Comparison of ENCODE assay signal across 8 cellular contexts in genomic region chr5:96714951-96715451, GRCh38. TPM values are rescaled to one million over a fixed set of nuclear protein-coding genes. Genes with fewer than 3 reads are reported as not detected.
DNase-seq lines count a peak whose midpoint lies in the region; ATAC-seq and TF ChIP-seq lines count a peak whose summit lies in the region.

No MANE protein-coding gene starts in this region.

- in situ Hi-C loops in transverse colon (cut with MboI; ENCODE audit: low pct_ligation_motif_present in 1 of 4, low pct_unique_long_range_greater_than_20kb in 1 of 4, low sequenced_read_pairs in 3 of 4), result no loop called here

- H3K4me1 Mint-ChIP-seq in CD4-positive, alpha-beta T cell (ENCODE audit: low read depth), result peaks cover 75% of the 10 kb centered on the region

- H3K36me3 ChIP-seq in right lobe of liver (no peaks in the 10 kb centered on the region), transverse colon (no peaks in the 10 kb centered on the region)

- H3K36me3 Mint-ChIP-seq in CD4-positive, alpha-beta T cell (ENCODE audit: low read depth), result peaks cover 25% of the 10 kb centered on the region

- peak overlapping the region; percentile 88 for H3K27ac Mint-ChIP-seq in CD4-positive, alpha-beta T cell

- intact Hi-C loops in CD4-positive, alpha-beta T cell (cut with DNase I, micrococcal nuclease), result loop anchor here in 1 of 2 experiments (5.0 kb wide), 1 partner anchor 53 kb away; the partner anchor contains the start of gene CAST
- intact Hi-C loops in right lobe of liver (cut with DNase I), result no loop called here
- intact Hi-C loops in transverse colon (cut with DNase I; ENCODE audit: low total_unique reads), result no loop called here

- peaks cover 0 to 43% (median 14%) of the 10 kb centered on the region in 4 donors for H3K4me1 ChIP-seq in right lobe of liver
- H3K4me1 ChIP-seq in transverse colon, result peaks cover 22 to 72% (median 43%) of the 10 kb centered on the region in 4 donors

- no peaks in the 10 kb centered on the region for H3K9me3 ChIP-seq in CD4-positive, alpha-beta T cell (ENCODE audit: control insufficient read depth, low read length)
- H3K9me3 ChIP-seq in right lobe of liver (no peaks in the 10 kb centered on the region), transverse colon (no peaks in the 10 kb centered on the region)

- H3K27ac ChIP-seq in CD4-positive, alpha-beta T cell (ENCODE audit: low read depth, low read length), result no peak overlapping the region
- peak overlapping the region in 2 of 3 donors; percentile 51 to 66 for H3K27ac ChIP-seq in right lobe of liver
- H3K27ac ChIP-seq in transverse colon, result peak overlapping the region; percentile 78 to 87 (median 86)

- H3K27me3 Mint-ChIP-seq in CD4-positive, alpha-beta T cell, result no peaks in the 10 kb centered on the region

- no peak for TF ChIP-seq POLR2A in right lobe of liver (IDR thresholded peaks at IDR 0.05)
- no peak for TF ChIP-seq POLR2A in transverse colon (IDR thresholded peaks at IDR 0.05)

- no peak for TF ChIP-seq CTCF in CD4-positive, alpha-beta T cell (IDR thresholded peaks at IDR 0.05)
- no peak for TF ChIP-seq CTCF in cardiac fibroblast (IDR thresholded peaks at IDR 0.05; ENCODE audit: low read depth, low read length)
- TF ChIP-seq CTCF in right lobe of liver (IDR thresholded peaks at IDR 0.05), result no peak
- TF ChIP-seq CTCF in transverse colon (IDR thresholded peaks at IDR 0.05), result no peak

- WGBS in right lobe of liver (ENCODE audit: insufficient coverage, low coverage, low lambda C conversion rate, missing lambda C conversion rate), result 10% methylated on average over 2 of the region's 2 CpGs
- WGBS in transverse colon (ENCODE audit: low coverage in 1 of 2), 2 donors, result 0% methylated on average over 2 of the region's 2 CpGs

- no peaks in the 10 kb centered on the region for H3K9me3 Mint-ChIP-seq in CD4-positive, alpha-beta T cell

- CTCF ChIA-PET in CD4-positive, alpha-beta T cell (lab: Charles Lee), result interaction anchor here (0.6 to 1.6 kb wide), 3 partner anchors 16 to 856 kb away, joined by 3 read pairs; no protein-coding TSS in a partner anchor

- POLR2A ChIA-PET in CD4-positive, alpha-beta T cell (lab: Charles Lee), result interaction anchor here (0.8 to 1.9 kb wide), 3 partner anchors 53 to 1095 kb away, joined by 3 to 8 read pairs (median 3); partner anchors contain the start of genes CAST, ERAP1 and GPR150

- TF ChIP-seq EP300 in transverse colon (IDR thresholded peaks at IDR 0.05; ENCODE audit: low read depth), result peak; percentile 74

- peak; percentile 81 for ATAC-seq in CD4-positive, alpha-beta T cell (ENCODE audit: poor library complexity)
- ATAC-seq in GM19463 (IDR thresholded peaks at IDR 0.05; ENCODE audit: unreplicated experiment), result peak; percentile 74
- ATAC-seq in right lobe of liver, result peak; percentile 94 to 97 (median 96)
- no peak for ATAC-seq in HG03460 (IDR thresholded peaks at IDR 0.05; ENCODE audit: unreplicated experiment)
- ATAC-seq in HG03457 (IDR thresholded peaks at IDR 0.05; ENCODE audit: unreplicated experiment), result no peak

- peak overlapping the region; percentile 36 for H3K4me3 Mint-ChIP-seq in CD4-positive, alpha-beta T cell

- peak in 4 of 10 experiments; percentile 16 to 48 (median 24) for DNase-seq in CD4-positive, alpha-beta T cell
- DNase-seq in NCI-H69 (lab: John Stamatoyannopoulos, UW), result peak; percentile 77
- peak; percentile 91 for DNase-seq in cardiac fibroblast (ENCODE audit: low read depth in 2 of 2)
- peak; percentile 34 to 79 (median 64) for DNase-seq in right lobe of liver
- peak; percentile 75 for DNase-seq in transverse colon

- H3K4me3 ChIP-seq in cardiac fibroblast (replicated peaks in 1 of 2; ENCODE audit: low read depth in 2 of 2, low read length in 2 of 2) (no peak overlapping the region), right lobe of liver (no peak overlapping the region), transverse colon (no peak overlapping the region)

- H3K27me3 ChIP-seq in CD4-positive, alpha-beta T cell (ENCODE audit: control insufficient read depth, insufficient read depth, low read length), result no peaks in the 10 kb centered on the region
- H3K27me3 ChIP-seq in right lobe of liver, result no peaks in the 10 kb centered on the region
- no peaks in the 10 kb centered on the region for H3K27me3 ChIP-seq in transverse colon

RNA-seq across cellular contexts. Expression of gene CAST, which starts 52.8 kb away (rescaled TPM):
- 100 to 1,000 TPM; 197 to 200 TPM for total RNA-seq in CD4-positive, alpha-beta T cell
- 100 to 1,000 TPM in 4 of 6 experiments, 10 to 100 TPM in 2; 86.8 to 187 (median 123) TPM for total RNA-seq in right lobe of liver
- 100 to 1,000 TPM; 237 to 556 (median 335) TPM for total RNA-seq in transverse colon

Comparison
In these comparisons a context has a peak if more than half of its experiments do, and no peak if none do; other contexts are left out.
1. ATAC-seq: peak in CD4-positive, alpha-beta T cell (single experiment), GM19463 (single experiment) and right lobe of liver (4 of 4); none in HG03460 (single experiment) and HG03457 (single experiment).